ENCODE assay signal across 1 cellular context in genomic region chr17:81018044-81018802, GRCh38.
TF ChIP-seq lines count a peak whose summit lies in the region.

No MANE protein-coding gene starts in this region.

TF ChIP-seq in HEK293, 187 proteins besides CTCF, POLR2A, EP300 and RAD21 (continued from another document):
- no peak for TF ChIP-seq GLIS2 (tag by site-specific recombination; IDR thresholded peaks at IDR 0.05)
- TF ChIP-seq ZBTB7A (tag by site-specific recombination; IDR thresholded peaks at IDR 0.05; ENCODE audit: low read depth) = no peak
- no peak for TF ChIP-seq ZNF76 (tag by site-specific recombination; IDR thresholded peaks at IDR 0.05; ENCODE audit: borderline replicate concordance, low read depth)
- no peak for TF ChIP-seq ZNF174 (tag by site-specific recombination; IDR thresholded peaks at IDR 0.05)
- TF ChIP-seq, protein P1, sequence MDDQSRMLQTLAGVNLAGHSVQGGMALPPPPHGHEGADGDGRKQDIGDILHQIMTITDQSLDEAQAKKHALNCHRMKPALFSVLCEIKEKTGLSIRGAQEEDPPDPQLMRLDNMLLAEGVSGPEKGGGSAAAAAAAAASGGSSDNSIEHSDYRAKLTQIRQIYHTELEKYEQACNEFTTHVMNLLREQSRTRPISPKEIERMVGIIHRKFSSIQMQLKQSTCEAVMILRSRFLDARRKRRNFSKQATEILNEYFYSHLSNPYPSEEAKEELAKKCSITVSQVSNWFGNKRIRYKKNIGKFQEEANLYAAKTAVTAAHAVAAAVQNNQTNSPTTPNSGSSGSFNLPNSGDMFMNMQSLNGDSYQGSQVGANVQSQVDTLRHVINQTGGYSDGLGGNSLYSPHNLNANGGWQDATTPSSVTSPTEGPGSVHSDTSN (CRISPR knock-in tag; IDR thresholded peaks at IDR 0.05) = no peak
- TF ChIP-seq ZNF335 (tag by site-specific recombination; conservative IDR thresholded peaks at IDR 0.05) = no peak
- TF ChIP-seq ZNF311 (tag by site-specific recombination; IDR thresholded peaks at IDR 0.05; ENCODE audit: borderline replicate concordance) = no peak
- TF ChIP-seq ZNF707 (tag by site-specific recombination; IDR thresholded peaks at IDR 0.05) = no peak
- TF ChIP-seq ZNF777 (tag by site-specific recombination; IDR thresholded peaks at IDR 0.05; ENCODE audit: borderline replicate concordance) = no peak
- TF ChIP-seq, protein P2, sequence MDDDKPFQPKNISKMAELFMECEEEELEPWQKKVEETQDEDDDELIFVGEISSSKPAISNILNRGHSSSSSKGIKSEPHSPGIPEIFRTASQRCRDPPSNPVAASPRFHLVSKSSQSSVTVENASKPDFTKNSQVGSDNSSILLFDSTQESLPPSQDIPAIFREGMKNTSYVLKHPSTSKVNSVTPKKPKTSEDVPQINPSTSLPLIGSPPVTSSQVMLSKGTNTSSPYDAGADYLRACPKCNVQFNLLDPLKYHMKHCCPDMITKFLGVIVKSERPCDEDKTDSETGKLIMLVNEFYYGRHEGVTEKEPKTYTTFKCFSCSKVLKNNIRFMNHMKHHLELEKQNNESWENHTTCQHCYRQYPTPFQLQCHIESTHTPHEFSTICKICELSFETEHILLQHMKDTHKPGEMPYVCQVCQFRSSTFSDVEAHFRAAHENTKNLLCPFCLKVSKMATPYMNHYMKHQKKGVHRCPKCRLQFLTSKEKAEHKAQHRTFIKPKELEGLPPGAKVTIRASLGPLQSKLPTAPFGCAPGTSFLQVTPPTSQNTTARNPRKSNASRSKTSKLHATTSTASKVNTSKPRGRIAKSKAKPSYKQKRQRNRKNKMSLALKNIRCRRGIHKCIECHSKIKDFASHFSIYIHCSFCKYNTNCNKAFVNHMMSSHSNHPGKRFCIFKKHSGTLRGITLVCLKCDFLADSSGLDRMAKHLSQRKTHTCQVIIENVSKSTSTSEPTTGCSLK (tag by site-specific recombination; IDR thresholded peaks at IDR 0.05) = no peak
- no peak for TF ChIP-seq ZFP37 (tag by site-specific recombination; IDR thresholded peaks at IDR 0.05)
- peak; percentile 16; the same call in 1 of the 2 replicates for TF ChIP-seq SP2 (tag by site-specific recombination; IDR thresholded peaks at IDR 0.05)
- TF ChIP-seq, protein P3, sequence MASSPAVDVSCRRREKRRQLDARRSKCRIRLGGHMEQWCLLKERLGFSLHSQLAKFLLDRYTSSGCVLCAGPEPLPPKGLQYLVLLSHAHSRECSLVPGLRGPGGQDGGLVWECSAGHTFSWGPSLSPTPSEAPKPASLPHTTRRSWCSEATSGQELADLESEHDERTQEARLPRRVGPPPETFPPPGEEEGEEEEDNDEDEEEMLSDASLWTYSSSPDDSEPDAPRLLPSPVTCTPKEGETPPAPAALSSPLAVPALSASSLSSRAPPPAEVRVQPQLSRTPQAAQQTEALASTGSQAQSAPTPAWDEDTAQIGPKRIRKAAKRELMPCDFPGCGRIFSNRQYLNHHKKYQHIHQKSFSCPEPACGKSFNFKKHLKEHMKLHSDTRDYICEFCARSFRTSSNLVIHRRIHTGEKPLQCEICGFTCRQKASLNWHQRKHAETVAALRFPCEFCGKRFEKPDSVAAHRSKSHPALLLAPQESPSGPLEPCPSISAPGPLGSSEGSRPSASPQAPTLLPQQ (tag by site-specific recombination; IDR thresholded peaks at IDR 0.05) = no peak
- no peak for TF ChIP-seq ZBTB6 (tag by site-specific recombination; IDR thresholded peaks at IDR 0.05)
- TF ChIP-seq OVOL3 (tag by site-specific recombination; IDR thresholded peaks at IDR 0.05) = no peak
- TF ChIP-seq ZNF292 (tag by site-specific recombination; IDR thresholded peaks at IDR 0.05; ENCODE audit: borderline replicate concordance, low read depth) = no peak
- TF ChIP-seq ZBTB17 (tag by site-specific recombination; IDR thresholded peaks at IDR 0.05) = peak; percentile 31; the same call in 1 of the 2 replicates
- no peak for TF ChIP-seq ZNF366 (tag by site-specific recombination; conservative IDR thresholded peaks at IDR 0.05)
- peak; percentile 45; the same call in 1 of the 2 replicates for TF ChIP-seq OSR2 (tag by site-specific recombination; IDR thresholded peaks at IDR 0.05)
- TF ChIP-seq ZFHX2 (tag by site-specific recombination; conservative IDR thresholded peaks at IDR 0.05) = no peak
- TF ChIP-seq INSM2 (tag by site-specific recombination; IDR thresholded peaks at IDR 0.05) = no peak
- TF ChIP-seq ZBTB10 (tag by site-specific recombination; IDR thresholded peaks at IDR 0.05) = no peak
- peak; percentile 83; the same call in 1 of the 2 replicates for TF ChIP-seq ZNF140 (tag by site-specific recombination; IDR thresholded peaks at IDR 0.05)
- no peak for TF ChIP-seq ZNF433 (tag by site-specific recombination; IDR thresholded peaks at IDR 0.05; ENCODE audit: low read depth)
- TF ChIP-seq, protein P4, sequence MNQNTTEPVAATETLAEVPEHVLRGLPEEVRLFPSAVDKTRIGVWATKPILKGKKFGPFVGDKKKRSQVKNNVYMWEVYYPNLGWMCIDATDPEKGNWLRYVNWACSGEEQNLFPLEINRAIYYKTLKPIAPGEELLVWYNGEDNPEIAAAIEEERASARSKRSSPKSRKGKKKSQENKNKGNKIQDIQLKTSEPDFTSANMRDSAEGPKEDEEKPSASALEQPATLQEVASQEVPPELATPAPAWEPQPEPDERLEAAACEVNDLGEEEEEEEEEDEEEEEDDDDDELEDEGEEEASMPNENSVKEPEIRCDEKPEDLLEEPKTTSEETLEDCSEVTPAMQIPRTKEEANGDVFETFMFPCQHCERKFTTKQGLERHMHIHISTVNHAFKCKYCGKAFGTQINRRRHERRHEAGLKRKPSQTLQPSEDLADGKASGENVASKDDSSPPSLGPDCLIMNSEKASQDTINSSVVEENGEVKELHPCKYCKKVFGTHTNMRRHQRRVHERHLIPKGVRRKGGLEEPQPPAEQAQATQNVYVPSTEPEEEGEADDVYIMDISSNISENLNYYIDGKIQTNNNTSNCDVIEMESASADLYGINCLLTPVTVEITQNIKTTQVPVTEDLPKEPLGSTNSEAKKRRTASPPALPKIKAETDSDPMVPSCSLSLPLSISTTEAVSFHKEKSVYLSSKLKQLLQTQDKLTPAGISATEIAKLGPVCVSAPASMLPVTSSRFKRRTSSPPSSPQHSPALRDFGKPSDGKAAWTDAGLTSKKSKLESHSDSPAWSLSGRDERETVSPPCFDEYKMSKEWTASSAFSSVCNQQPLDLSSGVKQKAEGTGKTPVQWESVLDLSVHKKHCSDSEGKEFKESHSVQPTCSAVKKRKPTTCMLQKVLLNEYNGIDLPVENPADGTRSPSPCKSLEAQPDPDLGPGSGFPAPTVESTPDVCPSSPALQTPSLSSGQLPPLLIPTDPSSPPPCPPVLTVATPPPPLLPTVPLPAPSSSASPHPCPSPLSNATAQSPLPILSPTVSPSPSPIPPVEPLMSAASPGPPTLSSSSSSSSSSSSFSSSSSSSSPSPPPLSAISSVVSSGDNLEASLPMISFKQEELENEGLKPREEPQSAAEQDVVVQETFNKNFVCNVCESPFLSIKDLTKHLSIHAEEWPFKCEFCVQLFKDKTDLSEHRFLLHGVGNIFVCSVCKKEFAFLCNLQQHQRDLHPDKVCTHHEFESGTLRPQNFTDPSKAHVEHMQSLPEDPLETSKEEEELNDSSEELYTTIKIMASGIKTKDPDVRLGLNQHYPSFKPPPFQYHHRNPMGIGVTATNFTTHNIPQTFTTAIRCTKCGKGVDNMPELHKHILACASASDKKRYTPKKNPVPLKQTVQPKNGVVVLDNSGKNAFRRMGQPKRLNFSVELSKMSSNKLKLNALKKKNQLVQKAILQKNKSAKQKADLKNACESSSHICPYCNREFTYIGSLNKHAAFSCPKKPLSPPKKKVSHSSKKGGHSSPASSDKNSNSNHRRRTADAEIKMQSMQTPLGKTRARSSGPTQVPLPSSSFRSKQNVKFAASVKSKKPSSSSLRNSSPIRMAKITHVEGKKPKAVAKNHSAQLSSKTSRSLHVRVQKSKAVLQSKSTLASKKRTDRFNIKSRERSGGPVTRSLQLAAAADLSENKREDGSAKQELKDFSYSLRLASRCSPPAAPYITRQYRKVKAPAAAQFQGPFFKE (tag by site-specific recombination; IDR thresholded peaks at IDR 0.05; ENCODE audit: borderline replicate concordance) = no peak
- no peak for TF ChIP-seq ZBTB1 (tag by site-specific recombination; IDR thresholded peaks at IDR 0.05)
- no peak for TF ChIP-seq HOXD13 (CRISPR knock-in tag; IDR thresholded peaks at IDR 0.05; ENCODE audit: borderline replicate concordance)
- TF ChIP-seq ZBTB26 (tag by site-specific recombination; optimal IDR thresholded peaks at IDR 0.05) = no peak
- TF ChIP-seq ZNF600 (tag by site-specific recombination; IDR thresholded peaks at IDR 0.05) = peak; percentile 93
- TF ChIP-seq, protein P5, sequence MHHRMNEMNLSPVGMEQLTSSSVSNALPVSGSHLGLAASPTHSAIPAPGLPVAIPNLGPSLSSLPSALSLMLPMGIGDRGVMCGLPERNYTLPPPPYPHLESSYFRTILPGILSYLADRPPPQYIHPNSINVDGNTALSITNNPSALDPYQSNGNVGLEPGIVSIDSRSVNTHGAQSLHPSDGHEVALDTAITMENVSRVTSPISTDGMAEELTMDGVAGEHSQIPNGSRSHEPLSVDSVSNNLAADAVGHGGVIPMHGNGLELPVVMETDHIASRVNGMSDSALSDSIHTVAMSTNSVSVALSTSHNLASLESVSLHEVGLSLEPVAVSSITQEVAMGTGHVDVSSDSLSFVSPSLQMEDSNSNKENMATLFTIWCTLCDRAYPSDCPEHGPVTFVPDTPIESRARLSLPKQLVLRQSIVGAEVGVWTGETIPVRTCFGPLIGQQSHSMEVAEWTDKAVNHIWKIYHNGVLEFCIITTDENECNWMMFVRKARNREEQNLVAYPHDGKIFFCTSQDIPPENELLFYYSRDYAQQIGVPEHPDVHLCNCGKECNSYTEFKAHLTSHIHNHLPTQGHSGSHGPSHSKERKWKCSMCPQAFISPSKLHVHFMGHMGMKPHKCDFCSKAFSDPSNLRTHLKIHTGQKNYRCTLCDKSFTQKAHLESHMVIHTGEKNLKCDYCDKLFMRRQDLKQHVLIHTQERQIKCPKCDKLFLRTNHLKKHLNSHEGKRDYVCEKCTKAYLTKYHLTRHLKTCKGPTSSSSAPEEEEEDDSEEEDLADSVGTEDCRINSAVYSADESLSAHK (tag by site-specific recombination; IDR thresholded peaks at IDR 0.05) = 0 out of 2 replicates have a peak, but pooled peaks have one; percentile 19
- TF ChIP-seq ZNF654 (tag by site-specific recombination; IDR thresholded peaks at IDR 0.05; ENCODE audit: low read depth) = no peak
- TF ChIP-seq ZBTB21 (tag by site-specific recombination; IDR thresholded peaks at IDR 0.05) = no peak
- TF ChIP-seq ZNF623 (tag by site-specific recombination; IDR thresholded peaks at IDR 0.05) = no peak
TF ChIP-seq in HEK293: peak in this region for 8.
